In genomic region chr21:31329431-31330143, GRCh38 we compare ENCODE assay signal across 20 cellular contexts. TPM values are rescaled to one million over a fixed set of nuclear protein-coding genes. Genes with fewer than 3 reads are reported as not detected.
DNase-seq lines count a peak whose midpoint lies in the region; ATAC-seq, FAIRE-seq and TF ChIP-seq lines count a peak whose summit lies in the region.
"Had no signal": no experiment of that assay in that cellular context is flagged by ENCODE, and none has a peak within 500 bp of the region (broad histone marks: within the 10 kb centered on the region; RNA-seq: fewer than 3 reads in every experiment).

No MANE protein-coding gene starts in this region.

- intact Hi-C loops in HepG2 (cut with micrococcal nuclease; ENCODE audit: unreplicated experiment): no loop called here

- no peaks in the 10 kb centered on the region for H3K79me1 ChIP-seq in H9 (ENCODE audit: insufficient read depth, low read depth, low read length, poor library complexity, severe bottlenecking)

- no peak overlapping the region for H2BK5ac ChIP-seq in H9 (ENCODE audit: insufficient read length, low read length)

- no peak overlapping the region for H3K4me3 Mint-ChIP-seq in H9
- no peak overlapping the region for H3K4me3 Mint-ChIP-seq in activated naive CD8-positive, alpha-beta T cell treated with anti-CD3 and anti-CD28 coated beads, Interleukin-2, amount 50 U/mL, for 24 hours
- H3K4me3 Mint-ChIP-seq: CD4-positive, CD25-positive, alpha-beta regulatory T cell had no signal

- H3K36me3 Mint-ChIP-seq in H9 (ENCODE audit: insufficient read depth in 1 of 3, low read depth in 3 of 3): peaks cover 7 to 23% (median 18%) of the 10 kb centered on the region in 3 experiments
- H3K36me3 Mint-ChIP-seq in activated naive CD8-positive, alpha-beta T cell treated with anti-CD3 and anti-CD28 coated beads, Interleukin-2, amount 50 U/mL, for 24 hours (ENCODE audit: low read depth): peaks cover 27% of the 10 kb centered on the region

- H2AFZ ChIP-seq in HepG2 (ENCODE audit: low read length): no peak overlapping the region
- no peak overlapping the region for H2AFZ ChIP-seq in H9 (ENCODE audit: low read length)

- no peak for TF ChIP-seq RAD21 in HepG2 (CRISPR knock-in tag; IDR thresholded peaks at IDR 0.05)

- no peak for TF ChIP-seq EP300 in HepG2 (IDR thresholded peaks at IDR 0.05; ENCODE audit: low read depth in 2 of 2, low read length in 2 of 2)
- TF ChIP-seq EP300 in HepG2 (CRISPR knock-in tag; IDR thresholded peaks at IDR 0.05; ENCODE audit: borderline replicate concordance): no peak

- no peak overlapping the region for H4K5ac ChIP-seq in H9 (ENCODE audit: insufficient read length, low read depth, low read length)

- in situ Hi-C loops in HepG2 (cut with HindIII; ENCODE audit: extremely low pct_ligation_motif_present, low pct_unique_long_range_greater_than_20kb): no loop called here

- no peak overlapping the region for H3K18ac ChIP-seq in H9 (ENCODE audit: insufficient read length, low read depth, low read length)

- POLR2A ChIA-PET in HepG2 (lab: Yijun Ruan, JAX): no interaction called here

- no peak overlapping the region for H4K91ac ChIP-seq in H9 (ENCODE audit: insufficient read length, low read depth, low read length)

- TF ChIP-seq CTCF in GM12865 (IDR thresholded peaks at IDR 0.05; ENCODE audit: insufficient read depth, low read depth, low read length, missing control alignments) (no peak), HepG2 (CRISPR knock-in tag; IDR thresholded peaks at IDR 0.05) (no peak), H9 (conservative IDR thresholded peaks at IDR 0.05) (no peak)

- DNase-seq in GM12865 (ENCODE audit: low read depth) (peak; percentile 11), RPMI7951 (ENCODE audit: low read depth) (peak; percentile 28), HepG2 (ENCODE audit: low spot score) (no peak), H9 (no peak), NCI-H446 (lab: John Stamatoyannopoulos, UW) (no peak)
- DNase-seq in activated naive CD8-positive, alpha-beta T cell treated with anti-CD3 and anti-CD28 coated beads, Interleukin-2, amount 50 U/mL, for 24 hours: no peak
- DNase-seq: ACHN; BE2C; CD4-positive, CD25-positive, alpha-beta regulatory T cell; CD8-positive, alpha-beta memory T cell; COR-L47; DMS 273 treated with DMSO at 0.1 percent for 48 hours; DMS53; DND-41; EL had no signal

- 48% methylated on average over 8 of the region's 9 CpGs for WGBS in HepG2 (ENCODE audit: low lambda C conversion rate)
- no CpG with 5 or more reads among the region's 9 CpGs for WGBS in H9 (ENCODE audit: extremely low coverage, insufficient read length, low lambda C conversion rate)

- H2BK20ac ChIP-seq in H9 (ENCODE audit: low read depth, low read length, poor library complexity, severe bottlenecking): no peak overlapping the region

- no peak overlapping the region for H3K4ac ChIP-seq in H9 (ENCODE audit: low read depth, low read length)

- H3K36me3 ChIP-seq in HepG2 (replicated peaks in 1 of 2; ENCODE audit: control insufficient read depth in 1 of 2, insufficient read depth in 2 of 2, low read length in 2 of 2): no peaks in the 10 kb centered on the region
- H3K36me3 ChIP-seq: BE2C, HAP-1 had no signal

- no peak overlapping the region for H2AK5ac ChIP-seq in H9 (ENCODE audit: insufficient read length, low read length)

- no peaks in the 10 kb centered on the region for H4K20me1 ChIP-seq in HepG2 (ENCODE audit: insufficient read depth, low read length)
- H4K20me1 ChIP-seq in H9 (ENCODE audit: control insufficient read depth, insufficient read depth, insufficient read length): no peaks in the 10 kb centered on the region

- no peak overlapping the region for H4K8ac ChIP-seq in H9 (replicated peaks; ENCODE audit: insufficient read length, low read depth, low read length)

- no peak overlapping the region; a peak in 1 of 7 replicates for H3K27ac Mint-ChIP-seq in H9
- no peak overlapping the region for H3K27ac Mint-ChIP-seq in activated naive CD8-positive, alpha-beta T cell treated with anti-CD3 and anti-CD28 coated beads, Interleukin-2, amount 50 U/mL, for 24 hours
- H3K27ac Mint-ChIP-seq: CD4-positive, CD25-positive, alpha-beta regulatory T cell; CD8-positive, alpha-beta memory T cell had no signal

- no peak overlapping the region for H3T11ph ChIP-seq in H9 (ENCODE audit: low read length)

- H2BK120ac ChIP-seq in H9 (ENCODE audit: low read depth, low read length, poor library complexity, severe bottlenecking): no peak overlapping the region

- H3K4me2 ChIP-seq in HepG2 (ENCODE audit: low read depth, low read length) (no peak overlapping the region), H9 (ENCODE audit: insufficient read depth, insufficient read length, low read length) (no peak overlapping the region)

- CTCF ChIA-PET in HepG2 (lab: Yijun Ruan, JAX; ENCODE audit: low intra/inter-chr PET ratio, low total read pairs): no interaction called here

- BruUV-seq in HepG2 (replicated peaks; lab: Mats Ljungman, UMichigan): no TSS peak

- peak; percentile 63 for ATAC-seq in HepG2
- ATAC-seq in activated naive CD8-positive, alpha-beta T cell treated with anti-CD3 and anti-CD28 coated beads, Interleukin-2, amount 50 U/mL, for 24 hours: no peak

- H3K9ac ChIP-seq in HepG2 (ENCODE audit: insufficient read depth, low read depth, low read length): no peak overlapping the region
- H3K9ac ChIP-seq in H9 (ENCODE audit: extremely low read depth, insufficient read length, low read length): no peak overlapping the region

- H3K27me3 ChIP-seq in HepG2 (ENCODE audit: control insufficient read depth in 1 of 2, insufficient read depth in 2 of 2, low read length in 2 of 2): no peaks in the 10 kb centered on the region
- no peaks in the 10 kb centered on the region for H3K27me3 ChIP-seq in H9 (ENCODE audit: insufficient read depth, low read length)
- H3K27me3 ChIP-seq: BE2C had no signal

- no peak overlapping the region for H3K23ac ChIP-seq in H9 (ENCODE audit: insufficient read length, low read depth, low read length)

- peaks cover 0 to 2% of the 10 kb centered on the region in 2 experiments; a peak in 1 of 4 replicates for H3K4me1 Mint-ChIP-seq in H9
- H3K4me1 Mint-ChIP-seq in activated naive CD8-positive, alpha-beta T cell treated with anti-CD3 and anti-CD28 coated beads, Interleukin-2, amount 50 U/mL, for 24 hours: peaks cover 57% of the 10 kb centered on the region

- no peaks in the 10 kb centered on the region for H3K4me1 ChIP-seq in HepG2 (ENCODE audit: insufficient read depth, low read length)
- H3K4me1 ChIP-seq in H9 (ENCODE audit: insufficient read depth, low read length): no peaks in the 10 kb centered on the region
- H3K4me1 ChIP-seq: BE2C, HAP-1 had no signal

- H3K27ac ChIP-seq in HepG2 (ENCODE audit: extremely low read length, insufficient read depth, low read length) (no peak overlapping the region), H9 (ENCODE audit: insufficient read length, low read depth, low read length) (no peak overlapping the region)

- FAIRE-seq in HepG2 (lab: Jason Lieb, UNC): no peak
- FAIRE-seq: A204.1, G401.6, H1 had no signal

- no peaks in the 10 kb centered on the region for H3K27me3 Mint-ChIP-seq in H9 (ENCODE audit: low read depth)
- no peaks in the 10 kb centered on the region for H3K27me3 Mint-ChIP-seq in activated naive CD8-positive, alpha-beta T cell treated with anti-CD3 and anti-CD28 coated beads, Interleukin-2, amount 50 U/mL, for 24 hours

- H3K9me3 ChIP-seq in HepG2 (ENCODE audit: low read length): no peaks in the 10 kb centered on the region
- H3K9me3 ChIP-seq in H9 (ENCODE audit: control insufficient read depth, low read depth, low read length): no peaks in the 10 kb centered on the region
- H3K9me3 ChIP-seq: BE2C, HAP-1 had no signal

- 0 out of 5 replicates have a peak, but pooled peaks cover 0 to 4% of the 10 kb centered on the region in 2 experiments for H3K9me3 Mint-ChIP-seq in H9
- peaks cover 6% of the 10 kb centered on the region for H3K9me3 Mint-ChIP-seq in activated naive CD8-positive, alpha-beta T cell treated with anti-CD3 and anti-CD28 coated beads, Interleukin-2, amount 50 U/mL, for 24 hours

- H2BK15ac ChIP-seq in H9 (ENCODE audit: low read depth, low read length): no peak overlapping the region

- H2BK12ac ChIP-seq in H9 (ENCODE audit: insufficient read length, low read depth, low read length): no peak overlapping the region

- no peak for TF ChIP-seq POLR2A in HepG2 (IDR thresholded peaks at IDR 0.05; ENCODE audit: insufficient read depth in 1 of 2, low read depth in 2 of 2, low read length in 2 of 2)

- no peaks in the 10 kb centered on the region for H3K79me2 ChIP-seq in HepG2 (ENCODE audit: insufficient read depth, low read length)
- H3K79me2 ChIP-seq in H9 (ENCODE audit: insufficient read depth, low read length): no peaks in the 10 kb centered on the region; the same call in 1 of the 2 replicates

- no peaks in the 10 kb centered on the region for H3K23me2 ChIP-seq in H9 (ENCODE audit: insufficient read length, low read depth, low read length, poor library complexity, severe bottlenecking)

- H3K4me3 ChIP-seq in GM12865 (ENCODE audit: low read depth, low read length): no peak overlapping the region
- H3K4me3 ChIP-seq in HepG2 (replicated peaks in 1 of 3; ENCODE audit: insufficient read depth in 1 of 3, low read depth in 2 of 3, low read length in 3 of 3): no peak overlapping the region
- H3K4me3 ChIP-seq: HAP-1 had no signal

- no peak overlapping the region for H3K56ac ChIP-seq in H9 (ENCODE audit: insufficient read length, low read depth, low read length)

- H3K14ac ChIP-seq in H9 (ENCODE audit: insufficient read depth, low read length): no peak overlapping the region

RNA-seq across cellular contexts. Expression of gene TIAM1, which starts 14.5 kb away (rescaled TPM):
- total RNA-seq in RPMI7951 (2014; rRNA removed; shearing (Covaris generic)): 3.5 and 3.6 TPM in 2 replicates
- total RNA-seq in HepG2 (2016; rRNA removed; fragmentation: Illumina TruSeq; extraction: Trizol) (0.07 and 0.24 TPM in 2 replicates), H9 (2021) (22.4 and 23.1 TPM in 2 replicates)
- 0.09 TPM in 1 of 2 replicates, not detected in the other for total RNA-seq in HepG2 (2016; cell fraction: cytosol; rRNA removed; fragmentation: Illumina TruSeq; extraction: Trizol; ENCODE audit: low read depth)
- total RNA-seq in HepG2 (2016; cell fraction: insoluble cytoplasmic fraction; rRNA removed; fragmentation: Illumina TruSeq; extraction: Trizol): 0.11 and 0.16 TPM in 2 replicates
- 0.06 and 0.21 TPM in 2 replicates for total RNA-seq in HepG2 (2016; cell fraction: membrane; rRNA removed; fragmentation: Illumina TruSeq; extraction: Trizol)
- total RNA-seq in HepG2 (2016; cell fraction: nucleus; rRNA removed; fragmentation: Illumina TruSeq; extraction: Trizol): 0.13 and 0.16 TPM in 2 replicates
- 0.13 and 0.24 TPM in 2 replicates for polyA plus RNA-seq in HepG2 (2011; rRNA removed)
- polyA plus RNA-seq in HepG2 (2011; cell fraction: cytosol; rRNA removed): 0.08 and 0.10 TPM in 2 replicates
- polyA plus RNA-seq in HepG2 (2011; cell fraction: nucleus; rRNA removed): 0.32 and 0.62 TPM in 2 replicates
- polyA plus RNA-seq in HepG2 (2012): 0.25 and 0.35 TPM in 2 replicates
- not detected in 2 replicates for polyA plus RNA-seq in HepG2 (2016; cell fraction: cytosol; fragmentation: Illumina TruSeq; extraction: Trizol; ENCODE audit: low read depth)
- polyA plus RNA-seq in HepG2 (2016; cell fraction: insoluble cytoplasmic fraction; fragmentation: Illumina TruSeq; extraction: Trizol; ENCODE audit: low read depth): 0.28 TPM in 1 of 2 replicates, not detected in the other
- polyA plus RNA-seq in HepG2 (2016; cell fraction: membrane; fragmentation: Illumina TruSeq; extraction: Trizol; ENCODE audit: low read depth): not detected in 2 replicates
- 0.13 TPM in 1 of 2 replicates, not detected in the other for polyA plus RNA-seq in HepG2 (2016; cell fraction: nucleus; fragmentation: Illumina TruSeq; extraction: Trizol; ENCODE audit: insufficient read depth, low read depth)
- polyA minus RNA-seq in HepG2 (2011; rRNA and poly(A)+ RNA removed; ENCODE audit: low replicate concordance): 0.88 TPM in 1 of 2 replicates, not detected in the other
- polyA minus RNA-seq in HepG2 (2011; cell fraction: cytosol; rRNA and poly(A)+ RNA removed): 0.30 TPM in 1 of 2 replicates, not detected in the other
- polyA minus RNA-seq in HepG2 (2011; cell fraction: nucleus; rRNA and poly(A)+ RNA removed): 1.1 and 1.2 TPM in 2 replicates
- total RNA-seq: HT-29 had no signal

Comparison
In these comparisons a context has a peak if more than half of its experiments do, and no peak if none do; other contexts are left out.
1. DNase-seq: peak in GM12865 (single experiment) and RPMI7951 (single experiment); none in HepG2 (single experiment), H9 (single experiment), activated naive CD8-positive, alpha-beta T cell treated with anti-CD3 and anti-CD28 coated beads, Interleukin-2, amount 50 U/mL, for 24 hours (single experiment) and NCI-H446 (0 of 2).